ENCODE assay signal across 23 cellular contexts in the genomic region with DNA sequence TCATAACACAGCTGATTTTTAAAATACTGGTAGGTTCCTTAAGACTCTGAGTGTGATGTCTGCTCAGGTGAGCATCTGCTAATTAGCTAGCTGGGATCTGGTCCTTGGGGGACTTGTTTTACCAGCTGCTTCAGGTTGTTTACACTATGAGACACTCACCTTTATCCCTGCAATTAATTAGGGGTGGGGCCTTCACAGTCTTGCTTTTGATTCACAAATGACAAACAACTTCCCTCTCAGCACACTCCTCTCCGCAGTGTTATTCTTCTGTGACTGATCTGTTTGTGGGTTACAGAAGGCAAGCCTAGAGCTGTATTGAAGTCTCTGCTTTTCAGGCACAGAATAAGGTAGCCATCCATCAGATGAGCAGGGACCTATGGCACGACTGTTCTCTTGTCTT.
DNase-seq lines count a peak whose midpoint lies in the region; FAIRE-seq lines count a peak whose summit lies in the region.
"Had no signal": no experiment of that assay in that cellular context is flagged by ENCODE, and none has a peak within 500 bp of the region (broad histone marks: within the 10 kb centered on the region; RNA-seq: fewer than 3 reads in every experiment).

No MANE protein-coding gene starts in this region.

- FAIRE-seq in small intestine (lab: Jason Lieb, UNC) = no peak
- FAIRE-seq: H1, HepG2 had no signal

- DNase-seq in DMS79 (lab: John Stamatoyannopoulos, UW) = peak; percentile 12
- no peak for DNase-seq in DMS79 treated with DMSO at 0.1 percent for 48 hours (lab: John Stamatoyannopoulos, UW)
- DNase-seq in NCI-H2029 treated with DMSO at 0.1 percent for 48 hours (lab: John Stamatoyannopoulos, UW) = peak; percentile 98
- peak; percentile 82 for DNase-seq in NCI-H774 (lab: John Stamatoyannopoulos, UW)
- DNase-seq in small intestine = peak; percentile 46
- no peak for DNase-seq in NCI-H128 (lab: John Stamatoyannopoulos, UW; ENCODE audit: unreplicated experiment)
- DNase-seq in trophoblast cell = no peak
- no peak for DNase-seq in NK-92 treated with Interleukin-12 subunit alpha and Interleukin-12 subunit beta, amount 100 ng/mL, for 24 hours (lab: John Stamatoyannopoulos, UW)
- DNase-seq: activated CD4-positive, alpha-beta T cell treated with anti-CD3 and anti-CD28 coated beads, Interleukin-2, amount 10 ng/mL, durations not matched to agents 24 days and 14 days; activated T-cell treated with anti-CD3 and anti-CD28 coated beads, Interleukin-2, amount 50 U/mL, for 72 hours; anterior cingulate cortex; caudate nucleus; CD4-positive, alpha-beta memory T cell; heart left ventricle; naive thymus-derived CD4-positive, alpha-beta T cell; occipital lobe; stimulated activated CD4-positive, alpha-beta T cell treated with anti-CD3 and anti-CD28 coated beads, Interleukin-4, amount 100 ng/mL, for 24 hours; stimulated activated naive CD8-positive, alpha-beta T cell treated with anti-CD3 and anti-CD28 coated beads, Interleukin-15, Interleukin-2, amounts not matched to agents 100 U/mL and 50 U/mL, for 24 hours had no signal

- no peak overlapping the region for H4K8ac ChIP-seq in trophoblast cell (ENCODE audit: low read depth, low read length)

- H2BK12ac ChIP-seq in trophoblast cell (ENCODE audit: low read length) = no peak overlapping the region

- H3K4me2 ChIP-seq in trophoblast cell (ENCODE audit: low read length) = no peak overlapping the region
- H3K4me2 ChIP-seq: smooth muscle cell had no signal

- H4K91ac ChIP-seq in trophoblast cell (ENCODE audit: low read depth, low read length) = no peak overlapping the region

- H2AFZ ChIP-seq in trophoblast cell (ENCODE audit: insufficient read depth, low read length, poor library complexity) = no peak overlapping the region

- H3K9ac ChIP-seq in trophoblast cell (ENCODE audit: low read length) = no peak overlapping the region

- no peak overlapping the region for H2BK120ac ChIP-seq in trophoblast cell (ENCODE audit: insufficient read depth, low read length, poor library complexity)

- H3K36me3 ChIP-seq in small intestine (ENCODE audit: control insufficient read depth in 2 of 2, insufficient read depth in 2 of 2, low read length in 2 of 2) = no peaks in the 10 kb centered on the region
- H3K36me3 ChIP-seq in trophoblast cell (ENCODE audit: control insufficient read depth in 1 of 2, insufficient read depth in 2 of 2, low read length in 2 of 2) = no peaks in the 10 kb centered on the region
- H3K36me3 ChIP-seq: heart left ventricle had no signal

- H3K18ac ChIP-seq in trophoblast cell (ENCODE audit: low read length) = no peak overlapping the region

- H3K9me3 ChIP-seq in small intestine (ENCODE audit: control insufficient read depth, low read depth) (no peaks in the 10 kb centered on the region), trophoblast cell (ENCODE audit: insufficient read depth, low read depth, low read length) (peaks cover 3% of the 10 kb centered on the region)
- H3K9me3 ChIP-seq: heart left ventricle had no signal

- no peak overlapping the region for H3K23ac ChIP-seq in trophoblast cell (ENCODE audit: low read length)

- H3K79me2 ChIP-seq in trophoblast cell (ENCODE audit: control insufficient read depth, insufficient read depth, low read length, poor library complexity) = no peaks in the 10 kb centered on the region

- H3K27me3 ChIP-seq in small intestine (ENCODE audit: control insufficient read depth in 2 of 2, insufficient read depth in 2 of 2, low read length in 2 of 2) = peaks cover under 1 to 2% of the 10 kb centered on the region in 2 donors
- H3K27me3 ChIP-seq in trophoblast cell (ENCODE audit: insufficient read depth, low read length) = no peaks in the 10 kb centered on the region

- H2AK5ac ChIP-seq in trophoblast cell (ENCODE audit: low read length) = no peak overlapping the region

- no peak overlapping the region for H3K4ac ChIP-seq in trophoblast cell (ENCODE audit: low read depth, low read length)

- H3K79me1 ChIP-seq in trophoblast cell (ENCODE audit: low read length) = no peaks in the 10 kb centered on the region

- H3K4me3 ChIP-seq in small intestine (ENCODE audit: low read depth in 1 of 2, low read length in 2 of 2) (no peak overlapping the region), trophoblast cell (ENCODE audit: low read depth, low read length) (no peak overlapping the region)
- H3K4me3 ChIP-seq: heart left ventricle, smooth muscle cell had no signal

- no peaks in the 10 kb centered on the region for H3K4me1 ChIP-seq in small intestine (ENCODE audit: control insufficient read depth in 2 of 2, insufficient read depth in 1 of 2, low read depth in 1 of 2, low read length in 1 of 2)
- no peaks in the 10 kb centered on the region for H3K4me1 ChIP-seq in trophoblast cell (ENCODE audit: control insufficient read depth in 1 of 2, insufficient read depth in 2 of 2, low read length in 2 of 2)

- H3K27ac ChIP-seq in small intestine (ENCODE audit: low read depth in 1 of 2, low read length in 1 of 2) (no peak overlapping the region), trophoblast cell (ENCODE audit: low read depth, low read length) (no peak overlapping the region)
- H3K27ac ChIP-seq: 22Rv1, heart left ventricle, HL-60 had no signal

- H3K14ac ChIP-seq in trophoblast cell (ENCODE audit: low read length) = no peak overlapping the region

- no peak overlapping the region for H2BK5ac ChIP-seq in trophoblast cell (ENCODE audit: low read depth, low read length, poor library complexity)

- H4K12ac ChIP-seq in trophoblast cell (ENCODE audit: low read depth, low read length) = no peak overlapping the region

- 10 to 45% (median 19%) methylated on average over 2 of the region's 2 CpGs for WGBS in small intestine, 3 donors
- WGBS in trophoblast cell (ENCODE audit: extremely low coverage, insufficient coverage, insufficient read length) = no CpG with 5 or more reads among the region's 2 CpGs

Comparison
In these comparisons a context has a peak if more than half of its experiments do, and no peak if none do; other contexts are left out.
1. DNase-seq: peak in DMS79 (single experiment), NCI-H2029 treated with DMSO at 0.1 percent for 48 hours (single experiment), NCI-H774 (single experiment) and small intestine (single experiment); none in DMS79 treated with DMSO at 0.1 percent for 48 hours (single experiment), NCI-H128 (single experiment), trophoblast cell (0 of 2) and NK-92 treated with Interleukin-12 subunit alpha and Interleukin-12 subunit beta, amount 100 ng/mL, for 24 hours (single experiment).